ENCODE assay signal across 11 cellular contexts in the genomic region with DNA sequence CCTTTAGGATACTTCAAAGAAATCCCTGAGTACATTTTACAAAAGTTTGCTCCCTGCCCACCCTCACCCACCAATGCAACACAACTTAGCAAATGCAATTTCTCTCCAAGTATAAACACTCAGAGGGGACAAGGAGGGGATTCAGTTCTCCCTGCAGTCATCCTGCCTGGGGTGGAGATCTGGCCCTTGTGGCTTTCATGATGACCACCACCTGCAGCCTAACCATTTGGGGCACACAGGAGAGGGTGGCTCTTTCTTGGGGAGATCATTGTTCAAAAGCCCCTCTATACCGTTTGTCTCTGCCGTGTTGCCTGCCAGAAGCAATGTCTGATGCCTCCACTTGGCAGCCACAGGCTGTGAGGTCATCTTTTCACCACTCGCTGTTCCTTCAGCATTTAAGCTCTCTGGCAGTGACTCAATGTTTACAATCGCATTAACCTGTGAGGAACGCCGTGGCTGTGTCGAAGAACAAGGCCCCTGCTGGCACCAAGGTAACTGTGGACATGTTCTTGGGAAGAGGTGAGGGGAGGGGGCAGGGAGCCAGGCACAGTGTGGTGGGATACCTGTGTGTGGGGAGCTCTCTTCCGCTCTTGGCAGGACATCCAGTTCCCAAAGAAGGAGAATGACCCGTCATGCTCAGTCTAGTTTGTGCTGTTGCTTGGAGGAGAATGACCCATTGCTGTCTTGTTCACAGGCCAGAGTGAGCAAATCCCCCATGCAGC.
DNase-seq lines count a peak whose midpoint lies in the region; ATAC-seq, FAIRE-seq and TF ChIP-seq lines count a peak whose summit lies in the region.
"Had no signal": no experiment of that assay in that cellular context is flagged by ENCODE, and none has a peak within 500 bp of the region (broad histone marks: within the 10 kb centered on the region; RNA-seq: fewer than 3 reads in every experiment).

No MANE protein-coding gene starts in this region.

- H3K9ac ChIP-seq in astrocyte (ENCODE audit: low read length) (peak overlapping the region; percentile 52), HepG2 (ENCODE audit: insufficient read depth, low read depth, low read length) (no peak overlapping the region), Karpas-422 (ENCODE audit: low read length) (no peak overlapping the region)

- FAIRE-seq in astrocyte (lab: Jason Lieb, UNC) = no peak
- no peak for FAIRE-seq in HepG2 (lab: Jason Lieb, UNC)

- H3K36me3 Mint-ChIP-seq in astrocyte (ENCODE audit: low read depth, unreplicated experiment) = no peaks in the 10 kb centered on the region
- H3K36me3 Mint-ChIP-seq in activated CD8-positive, alpha-beta memory T cell treated with anti-CD3 and anti-CD28 coated beads, Interleukin-2, amount 10 ng/mL, durations not matched to agents 7 days and 5 days = no peaks in the 10 kb centered on the region

- BruUV-seq in HepG2 (replicated peaks; lab: Mats Ljungman, UMichigan) = no TSS peak

- TF ChIP-seq EP300 in HepG2 (IDR thresholded peaks at IDR 0.05; ENCODE audit: low read depth in 2 of 2, low read length in 2 of 2) = no peak
- TF ChIP-seq EP300 in HepG2 (CRISPR knock-in tag; IDR thresholded peaks at IDR 0.05; ENCODE audit: borderline replicate concordance) = no peak

- H3K4me2 ChIP-seq in astrocyte (ENCODE audit: low read length) (peak overlapping the region; percentile 66), HepG2 (ENCODE audit: low read depth, low read length) (no peak overlapping the region), Karpas-422 (ENCODE audit: low read depth, low read length, poor library complexity, severe bottlenecking) (no peak overlapping the region)

- H4K20me1 ChIP-seq in astrocyte (ENCODE audit: insufficient read depth, low read length) (no peaks in the 10 kb centered on the region), HepG2 (ENCODE audit: insufficient read depth, low read length) (no peaks in the 10 kb centered on the region), Karpas-422 (ENCODE audit: insufficient read depth, low read depth, low read length) (no peaks in the 10 kb centered on the region)

- POLR2A ChIA-PET in HepG2 (lab: Yijun Ruan, JAX) = interaction anchor here (1.0 kb wide), 1 partner anchor 128 kb away, joined by 3 read pairs; no protein-coding TSS in a partner anchor

- no peak for TF ChIP-seq CTCF in AG10803 (conservative IDR thresholded peaks at IDR 0.05; ENCODE audit: low read length)
- no peak for TF ChIP-seq CTCF in astrocyte (IDR thresholded peaks at IDR 0.05; ENCODE audit: insufficient read depth, low read depth, low read length)
- no peak for TF ChIP-seq CTCF in HepG2 (CRISPR knock-in tag; IDR thresholded peaks at IDR 0.05)

- H3K9me3 Mint-ChIP-seq in astrocyte (ENCODE audit: unreplicated experiment) = no peaks in the 10 kb centered on the region
- no peaks in the 10 kb centered on the region for H3K9me3 Mint-ChIP-seq in activated CD8-positive, alpha-beta memory T cell treated with anti-CD3 and anti-CD28 coated beads, Interleukin-2, amount 10 ng/mL, durations not matched to agents 7 days and 5 days (ENCODE audit: low read depth)
- H3K9me3 Mint-ChIP-seq: naive thymus-derived CD8-positive, alpha-beta T cell had no signal

- no peaks in the 10 kb centered on the region for H3K27me3 Mint-ChIP-seq in astrocyte (ENCODE audit: low read depth, unreplicated experiment)
- no peaks in the 10 kb centered on the region for H3K27me3 Mint-ChIP-seq in activated CD8-positive, alpha-beta memory T cell treated with anti-CD3 and anti-CD28 coated beads, Interleukin-2, amount 10 ng/mL, durations not matched to agents 7 days and 5 days

- intact Hi-C loops in HepG2 (cut with micrococcal nuclease; ENCODE audit: unreplicated experiment) = loop anchor here (10.0 kb wide), 1 partner anchor 551 kb away; no protein-coding TSS in a partner anchor

- no peak for TF ChIP-seq POLR2A in HepG2 (IDR thresholded peaks at IDR 0.05; ENCODE audit: insufficient read depth in 1 of 2, low read depth in 2 of 2, low read length in 2 of 2)

- H3K4me1 ChIP-seq in astrocyte (ENCODE audit: insufficient read depth, low read length) (peaks cover 13% of the 10 kb centered on the region), HepG2 (ENCODE audit: insufficient read depth, low read length) (no peaks in the 10 kb centered on the region), Karpas-422 (ENCODE audit: low read length) (no peaks in the 10 kb centered on the region)

- peak overlapping the region; percentile 77 for H2AFZ ChIP-seq in astrocyte (ENCODE audit: low read depth, low read length)
- H2AFZ ChIP-seq in HepG2 (ENCODE audit: low read length) = no peak overlapping the region
- H2AFZ ChIP-seq in Karpas-422 (ENCODE audit: low read length) = no peak overlapping the region

- no peak overlapping the region for H3K27ac Mint-ChIP-seq in astrocyte (ENCODE audit: unreplicated experiment)
- no peak overlapping the region for H3K27ac Mint-ChIP-seq in activated CD8-positive, alpha-beta memory T cell treated with anti-CD3 and anti-CD28 coated beads, Interleukin-2, amount 10 ng/mL, durations not matched to agents 7 days and 5 days
- H3K27ac Mint-ChIP-seq: naive thymus-derived CD8-positive, alpha-beta T cell had no signal

- H3K9me2 ChIP-seq in Karpas-422 (replicated peaks; ENCODE audit: insufficient read depth, low read length) = no peaks in the 10 kb centered on the region

- no peaks in the 10 kb centered on the region for H3K9me3 ChIP-seq in astrocyte (ENCODE audit: insufficient read depth, low read depth, low read length)
- H3K9me3 ChIP-seq in HepG2 (ENCODE audit: low read length) = no peaks in the 10 kb centered on the region
- no peaks in the 10 kb centered on the region for H3K9me3 ChIP-seq in Karpas-422 (ENCODE audit: low read length)

- DNase-seq in AG10803 (ENCODE audit: low read depth) (peak; percentile 65), NCI-H1092 (lab: John Stamatoyannopoulos, UW) (peak; percentile 82), astrocyte (ENCODE audit: low read depth) (no peak), HepG2 (ENCODE audit: low spot score) (peak; percentile 29), NOMO-1 treated with dmso at 0.1 percent for 144 hours (lab: John Stamatoyannopoulos, UW; ENCODE audit: unreplicated experiment) (no peak), Karpas-422 (no peak)
- DNase-seq in activated CD8-positive, alpha-beta memory T cell treated with anti-CD3 and anti-CD28 coated beads, Interleukin-2, amount 10 ng/mL, durations not matched to agents 7 days and 5 days = no peak
- DNase-seq: naive thymus-derived CD8-positive, alpha-beta T cell; SW 1271 had no signal

- in situ Hi-C loops in HepG2 (cut with HindIII; ENCODE audit: extremely low pct_ligation_motif_present, low pct_unique_long_range_greater_than_20kb) = no loop called here

- peaks cover 3% of the 10 kb centered on the region for H3K4me1 Mint-ChIP-seq in astrocyte (ENCODE audit: low read depth, unreplicated experiment)
- peaks cover 4% of the 10 kb centered on the region for H3K4me1 Mint-ChIP-seq in activated CD8-positive, alpha-beta memory T cell treated with anti-CD3 and anti-CD28 coated beads, Interleukin-2, amount 10 ng/mL, durations not matched to agents 7 days and 5 days

- no peaks in the 10 kb centered on the region for H3K79me2 ChIP-seq in astrocyte (ENCODE audit: insufficient read depth, low read length)
- H3K79me2 ChIP-seq in HepG2 (ENCODE audit: insufficient read depth, low read length) = no peaks in the 10 kb centered on the region
- no peaks in the 10 kb centered on the region for H3K79me2 ChIP-seq in Karpas-422 (ENCODE audit: low read length)

- H3K4me3 ChIP-seq in AG10803 (ENCODE audit: low read length) (no peak overlapping the region), astrocyte (ENCODE audit: insufficient read depth, low read depth, low read length) (no peak overlapping the region), HepG2 (replicated peaks in 1 of 3; ENCODE audit: insufficient read depth in 1 of 3, low read depth in 2 of 3, low read length in 3 of 3) (no peak overlapping the region), Karpas-422 (ENCODE audit: low read length) (no peak overlapping the region)

- CTCF ChIA-PET in HepG2 (lab: Yijun Ruan, JAX; ENCODE audit: low intra/inter-chr PET ratio, low total read pairs) = no interaction called here
- CTCF ChIA-PET in activated CD8-positive, alpha-beta memory T cell treated with anti-CD3 and anti-CD28 coated beads, Interleukin-2, amount 10 ng/mL, durations not matched to agents 7 days and 5 days (lab: Charles Lee) = interaction anchor here (0.9 kb wide), 1 partner anchor 10 kb away, joined by 3 read pairs; no protein-coding TSS in a partner anchor

- H3K36me3 ChIP-seq in astrocyte (ENCODE audit: insufficient read depth, low read length) (no peaks in the 10 kb centered on the region), HepG2 (replicated peaks in 1 of 2; ENCODE audit: control insufficient read depth in 1 of 2, insufficient read depth in 2 of 2, low read length in 2 of 2) (no peaks in the 10 kb centered on the region), Karpas-422 (ENCODE audit: insufficient read depth, low read length) (no peaks in the 10 kb centered on the region)

- H3K27me3 ChIP-seq in astrocyte (ENCODE audit: insufficient read depth, low read length) (no peaks in the 10 kb centered on the region), HepG2 (ENCODE audit: control insufficient read depth in 1 of 2, insufficient read depth in 2 of 2, low read length in 2 of 2) (no peaks in the 10 kb centered on the region), Karpas-422 (ENCODE audit: low read length) (no peaks in the 10 kb centered on the region)

- no peak for TF ChIP-seq RAD21 in HepG2 (CRISPR knock-in tag; IDR thresholded peaks at IDR 0.05)

- H3K4me3 Mint-ChIP-seq in astrocyte (ENCODE audit: unreplicated experiment) = no peak overlapping the region
- H3K4me3 Mint-ChIP-seq in activated CD8-positive, alpha-beta memory T cell treated with anti-CD3 and anti-CD28 coated beads, Interleukin-2, amount 10 ng/mL, durations not matched to agents 7 days and 5 days = no peak overlapping the region
- H3K4me3 Mint-ChIP-seq: naive thymus-derived CD8-positive, alpha-beta T cell had no signal

- ATAC-seq in HepG2 (peak; percentile 75), GM18498 (IDR thresholded peaks at IDR 0.05; ENCODE audit: unreplicated experiment) (no peak)
- no peak for ATAC-seq in activated CD8-positive, alpha-beta memory T cell treated with anti-CD3 and anti-CD28 coated beads, Interleukin-2, amount 10 ng/mL, durations not matched to agents 7 days and 5 days
- ATAC-seq: naive thymus-derived CD8-positive, alpha-beta T cell had no signal

- H3K27ac ChIP-seq in astrocyte (ENCODE audit: low read depth, low read length) = peak overlapping the region; percentile 70
- H3K27ac ChIP-seq in HepG2 (ENCODE audit: extremely low read length, insufficient read depth, low read length) = no peak overlapping the region
- no peak overlapping the region for H3K27ac ChIP-seq in Karpas-422 (ENCODE audit: low read length)
- H3K27ac ChIP-seq: HL-60 had no signal

- 1% methylated on average over 8 of the region's 9 CpGs for WGBS in HepG2 (ENCODE audit: low lambda C conversion rate)

TF ChIP-seq in HepG2, 621 proteins besides CTCF, POLR2A, EP300 and RAD21 (continues in another document):
- TF ChIP-seq ZNF367 (CRISPR knock-in tag; IDR thresholded peaks at IDR 0.05; ENCODE audit: borderline replicate concordance) = no peak
- peak; percentile 39; the same call in 1 of the 2 replicates for TF ChIP-seq PITX1 (CRISPR knock-in tag; IDR thresholded peaks at IDR 0.05)
- no peak for TF ChIP-seq CBX2 (IDR thresholded peaks at IDR 0.05; ENCODE audit: low read depth, low read length)
- TF ChIP-seq CBX2 (CRISPR knock-in tag; IDR thresholded peaks at IDR 0.05; ENCODE audit: low read depth) = no peak

Comparison
In these comparisons a context has a peak if more than half of its experiments do, and no peak if none do; other contexts are left out.
1. DNase-seq: peak in AG10803 (single experiment), NCI-H1092 (single experiment) and HepG2 (single experiment); none in astrocyte (single experiment), activated CD8-positive, alpha-beta memory T cell treated with anti-CD3 and anti-CD28 coated beads, Interleukin-2, amount 10 ng/mL, durations not matched to agents 7 days and 5 days (single experiment), NOMO-1 treated with dmso at 0.1 percent for 144 hours (single experiment) and Karpas-422 (single experiment).